Comparison of ENCODE assay signal across 20 cellular contexts in genomic region chr17:40430272-40431230, GRCh38.
"Had no signal": no experiment of that assay in that cellular context is flagged by ENCODE, and none has a peak within 500 bp of the region (broad histone marks: within the 10 kb centered on the region; RNA-seq: fewer than 3 reads in every experiment).

No MANE protein-coding gene starts in this region.

- ATAC-seq: activated CD8-positive, alpha-beta T cell treated with anti-CD3 and anti-CD28 coated beads, Interleukin-2, amount 10 ng/mL, durations not matched to agents 7 days and 5 days; activated naive CD4-positive, alpha-beta T cell treated with anti-CD3 and anti-CD28 coated beads, Interleukin-2, amount 50 U/mL, for 72 hours; body of pancreas; foreskin keratinocyte; left colon; natural killer cell treated with Interleukin-12 subunit alpha and Interleukin-12 subunit beta and Interleukin-15 and Interleukin-18, amount 100 ng/mL, for 72 hours; pancreas; stimulated activated effector memory CD8-positive, alpha-beta T cell treated with anti-CD3 and anti-CD28 coated beads, Interleukin-12 subunit alpha, Interleukin-12 subunit beta, amount 100 ng/mL, for 72 hours; WTC11 had no signal

- H3K27ac ChIP-seq: body of pancreas, foreskin keratinocyte, hepatocyte, neutrophil, pancreas, SK-N-MC, tibial nerve had no signal

- H3K79me2 ChIP-seq: hepatocyte had no signal

- H3K4me2 ChIP-seq: hepatocyte had no signal

- H3K4me3 ChIP-seq: body of pancreas, hepatocyte, lung, pancreas, SK-N-MC, tibial nerve had no signal

- H3K27me3 ChIP-seq: body of pancreas, hepatocyte, pancreas, tibial nerve had no signal

- H3K9me3 ChIP-seq: body of pancreas, neutrophil, pancreas, tibial nerve had no signal

- H3K9me3 Mint-ChIP-seq: activated naive CD4-positive, alpha-beta T cell treated with anti-CD3 and anti-CD28 coated beads, Interleukin-2, amount 50 U/mL, for 72 hours; natural killer cell treated with Interleukin-12 subunit alpha and Interleukin-12 subunit beta and Interleukin-15 and Interleukin-18, amount 100 ng/mL, for 72 hours; stimulated activated effector memory CD8-positive, alpha-beta T cell treated with anti-CD3 and anti-CD28 coated beads, Interleukin-12 subunit alpha, Interleukin-12 subunit beta, amount 100 ng/mL, for 72 hours had no signal

- H3K4me3 Mint-ChIP-seq: activated CD8-positive, alpha-beta T cell treated with anti-CD3 and anti-CD28 coated beads, Interleukin-2, amount 10 ng/mL, durations not matched to agents 7 days and 5 days; mesothelial cell of epicardium; natural killer cell treated with Interleukin-12 subunit alpha and Interleukin-12 subunit beta and Interleukin-15 and Interleukin-18, amount 100 ng/mL, for 72 hours; stimulated activated effector memory CD8-positive, alpha-beta T cell treated with anti-CD3 and anti-CD28 coated beads, Interleukin-12 subunit alpha, Interleukin-12 subunit beta, amount 100 ng/mL, for 72 hours; WTC11 had no signal

- H2AFZ ChIP-seq: hepatocyte had no signal

- H3K4me1 ChIP-seq: body of pancreas, foreskin keratinocyte, pancreas had no signal

- H3K27ac Mint-ChIP-seq: activated CD8-positive, alpha-beta T cell treated with anti-CD3 and anti-CD28 coated beads, Interleukin-2, amount 10 ng/mL, durations not matched to agents 7 days and 5 days; activated naive CD4-positive, alpha-beta T cell treated with anti-CD3 and anti-CD28 coated beads, Interleukin-2, amount 50 U/mL, for 72 hours; mesothelial cell of epicardium; natural killer cell treated with Interleukin-12 subunit alpha and Interleukin-12 subunit beta and Interleukin-15 and Interleukin-18, amount 100 ng/mL, for 72 hours; stimulated activated effector memory CD8-positive, alpha-beta T cell treated with anti-CD3 and anti-CD28 coated beads, Interleukin-12 subunit alpha, Interleukin-12 subunit beta, amount 100 ng/mL, for 72 hours; WTC11 had no signal

- DNase-seq: activated CD4-positive, alpha-beta T cell treated with anti-CD3 and anti-CD28 coated beads for 48 hours; activated CD8-positive, alpha-beta T cell treated with anti-CD3 and anti-CD28 coated beads, Interleukin-2, amount 10 ng/mL, durations not matched to agents 7 days and 5 days; activated gamma-delta T cell treated with Interleukin-2 at 50 U/mL for 16 hours; caudate nucleus; foreskin keratinocyte; left colon; SHP77; stimulated activated CD4-positive, alpha-beta T cell treated with anti-CD3 and anti-CD28 coated beads, Interleukin-2, amount 100 ng/mL, for 48 hours had no signal

- H3K36me3 ChIP-seq: neutrophil, pancreas, tibial nerve had no signal

- H3K36me3 Mint-ChIP-seq: activated naive CD4-positive, alpha-beta T cell treated with anti-CD3 and anti-CD28 coated beads, Interleukin-2, amount 50 U/mL, for 72 hours; mesothelial cell of epicardium; natural killer cell treated with Interleukin-12 subunit alpha and Interleukin-12 subunit beta and Interleukin-15 and Interleukin-18, amount 100 ng/mL, for 72 hours; stimulated activated effector memory CD8-positive, alpha-beta T cell treated with anti-CD3 and anti-CD28 coated beads, Interleukin-12 subunit alpha, Interleukin-12 subunit beta, amount 100 ng/mL, for 72 hours had no signal
